ENCODE assay signal across 1 cellular context in genomic region chr2:28810384-28811285, GRCh38.
A peak's percentile ranks its signal among the peaks of the same experiment; 100 is the strongest.
TF ChIP-seq lines count a peak whose summit lies in the region.

Gene SPDYA, plus strand, starts transcription at chr2:28810834. Its CDS starts 5,181 bp downstream, at chr2:28816015.

TF ChIP-seq in GM12878, 131 proteins besides CTCF, POLR2A, EP300 and RAD21 (continued from another document):
- TF ChIP-seq BHLHE40 (IDR thresholded peaks at IDR 0.05; ENCODE audit: borderline replicate concordance in 1 of 2, low read depth in 2 of 2, low read length in 1 of 2) (peak in 1 of 2 experiments; percentile 39; a peak in 2 of 4 replicates), RUNX3 (IDR thresholded peaks at IDR 0.05; ENCODE audit: low read length) (0 out of 2 replicates have a peak, but pooled peaks have one; percentile 2), HDAC6 (IDR thresholded peaks at IDR 0.05; ENCODE audit: unreplicated experiment) (no peak), IKZF1 (conservative IDR thresholded peaks at IDR 0.05) (peak; percentile 55), TCF3 (IDR thresholded peaks at IDR 0.05; ENCODE audit: borderline replicate concordance, insufficient read depth, low read depth, low read length) (no peak), BMI1 (IDR thresholded peaks at IDR 0.05; ENCODE audit: borderline replicate concordance) (peak; percentile 48; the same call in 1 of the 2 replicates), MXI1 (IDR thresholded peaks at IDR 0.05; ENCODE audit: low read depth, low read length) (peak; percentile 59), SMC3 (IDR thresholded peaks at IDR 0.05; ENCODE audit: borderline replicate concordance, low read length) (no peak)
- TF ChIP-seq, protein P1, sequence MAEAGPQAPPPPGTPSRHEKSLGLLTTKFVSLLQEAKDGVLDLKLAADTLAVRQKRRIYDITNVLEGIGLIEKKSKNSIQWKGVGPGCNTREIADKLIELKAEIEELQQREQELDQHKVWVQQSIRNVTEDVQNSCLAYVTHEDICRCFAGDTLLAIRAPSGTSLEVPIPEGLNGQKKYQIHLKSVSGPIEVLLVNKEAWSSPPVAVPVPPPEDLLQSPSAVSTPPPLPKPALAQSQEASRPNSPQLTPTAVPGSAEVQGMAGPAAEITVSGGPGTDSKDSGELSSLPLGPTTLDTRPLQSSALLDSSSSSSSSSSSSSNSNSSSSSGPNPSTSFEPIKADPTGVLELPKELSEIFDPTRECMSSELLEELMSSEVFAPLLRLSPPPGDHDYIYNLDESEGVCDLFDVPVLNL (IDR thresholded peaks at IDR 0.05; ENCODE audit: low read depth, low read length) = 0 out of 2 replicates have a peak, but pooled peaks have one; percentile 27
